In genomic region chr15:32651229-32651837, GRCh38 we compare ENCODE assay signal across 8 cellular contexts. TPM values are rescaled to one million over a fixed set of nuclear protein-coding genes. Genes with fewer than 3 reads are reported as not detected.
DNase-seq lines count a peak whose midpoint lies in the region; ATAC-seq and TF ChIP-seq lines count a peak whose summit lies in the region.

No MANE protein-coding gene starts in this region.

- TF ChIP-seq POLR2A in Peyer's patch (IDR thresholded peaks at IDR 0.05): no peak
- TF ChIP-seq POLR2A in heart left ventricle (IDR thresholded peaks at IDR 0.05): no peak

- no peaks in the 10 kb centered on the region for H3K9me3 Mint-ChIP-seq in CD4-positive, alpha-beta T cell

- 39 to 48% (median 42%) methylated on average over 6 of the region's 6 CpGs for WGBS in heart left ventricle, 4 donors

- H3K4me1 ChIP-seq in Peyer's patch (no peaks in the 10 kb centered on the region), heart left ventricle (no peaks in the 10 kb centered on the region)

- POLR2A ChIA-PET in CD4-positive, alpha-beta T cell (lab: Charles Lee): no interaction called here

- no peaks in the 10 kb centered on the region for H3K27me3 Mint-ChIP-seq in CD4-positive, alpha-beta T cell

- no peaks in the 10 kb centered on the region for H3K27me3 ChIP-seq in CD4-positive, alpha-beta T cell (ENCODE audit: control insufficient read depth, insufficient read depth, low read length)
- H3K27me3 ChIP-seq in Peyer's patch: no peaks in the 10 kb centered on the region
- no peaks in the 10 kb centered on the region for H3K27me3 ChIP-seq in heart left ventricle

- no peak overlapping the region for H3K4me3 Mint-ChIP-seq in CD4-positive, alpha-beta T cell

- peak; percentile 74 for ATAC-seq in CD4-positive, alpha-beta T cell (ENCODE audit: poor library complexity)
- ATAC-seq in GM18870 (IDR thresholded peaks at IDR 0.05; ENCODE audit: unreplicated experiment) (peak; percentile 65), HG03342 (IDR thresholded peaks at IDR 0.05; ENCODE audit: unreplicated experiment) (peak; percentile 89), heart left ventricle (peak in 3 of 4 donors; percentile 53 to 71 (median 70))

- DNase-seq in CD4-positive, alpha-beta T cell: peak; percentile 6 to 44 (median 18)
- DNase-seq in Peyer's patch (peak in 1 of 3 donors; percentile 71), heart left ventricle (peak in 2 of 5 donors; percentile 13 to 23), retina (peak; percentile 42), mesenteric fat pad (ENCODE audit: low spot score) (no peak)
- peak; percentile 48 for DNase-seq in activated naive CD4-positive, alpha-beta T cell treated with Interleukin-2 at 50 U/mL for 16 hours

- H3K4me3 ChIP-seq in Peyer's patch (no peak overlapping the region), heart left ventricle (no peak overlapping the region)

- H3K36me3 ChIP-seq in Peyer's patch: no peaks in the 10 kb centered on the region
- H3K36me3 ChIP-seq in heart left ventricle: no peaks in the 10 kb centered on the region

- intact Hi-C loops in CD4-positive, alpha-beta T cell (cut with DNase I, micrococcal nuclease): no loop called here
- intact Hi-C loops in heart left ventricle (cut with DNase I): loop anchor here in 1 of 10 donors (10.0 kb wide), 1 partner anchor 63 kb away; the partner anchor contains the start of gene GREM1

- no peaks in the 10 kb centered on the region for H3K9me3 ChIP-seq in CD4-positive, alpha-beta T cell (ENCODE audit: control insufficient read depth, low read length)
- H3K9me3 ChIP-seq in Peyer's patch (no peaks in the 10 kb centered on the region), heart left ventricle (no peaks in the 10 kb centered on the region)

- H3K27ac Mint-ChIP-seq in CD4-positive, alpha-beta T cell: no peak overlapping the region

- no peaks in the 10 kb centered on the region for H3K4me1 Mint-ChIP-seq in CD4-positive, alpha-beta T cell (ENCODE audit: low read depth)

- TF ChIP-seq CTCF in CD4-positive, alpha-beta T cell (IDR thresholded peaks at IDR 0.05): peak; percentile 74
- TF ChIP-seq CTCF in Peyer's patch (IDR thresholded peaks at IDR 0.05): peak; percentile 60 to 81 (median 70)
- TF ChIP-seq CTCF in heart left ventricle (IDR thresholded peaks at IDR 0.05): peak; percentile 47 to 78 (median 65)

- CTCF ChIA-PET in CD4-positive, alpha-beta T cell (lab: Charles Lee): interaction anchor here (0.8 to 1.4 kb wide), 4 partner anchors 8 to 14 kb away, joined by 3 to 4 read pairs (median 3); no protein-coding TSS in a partner anchor

- H3K27ac ChIP-seq in CD4-positive, alpha-beta T cell (ENCODE audit: low read depth, low read length): no peak overlapping the region
- H3K27ac ChIP-seq in Peyer's patch: no peak overlapping the region
- no peak overlapping the region for H3K27ac ChIP-seq in heart left ventricle

- H3K36me3 Mint-ChIP-seq in CD4-positive, alpha-beta T cell (ENCODE audit: low read depth): no peaks in the 10 kb centered on the region

RNA-seq across cellular contexts. Expression of gene SCG5, which starts 9.8 kb away (rescaled TPM):
- total RNA-seq in CD4-positive, alpha-beta T cell: not detected
- total RNA-seq in Peyer's patch (10 to 100 TPM in 1 of 4 donors, 1 to 10 TPM in 2, not detected in 1; 2.5 to 17.2 (median 3.2) TPM), heart left ventricle (1 to 10 TPM in 2 of 9 donors, under 1 TPM in 1, not detected in 6; 0.54 to 5.3 (median 1.1) TPM), mesenteric fat pad (5.3 TPM)
- under 1 TPM in 1 of 2 donors, not detected in 1; 0.54 TPM for polyA plus RNA-seq in heart left ventricle

RNA-seq across cellular contexts. Expression of gene ARHGAP11A, which starts 36.0 kb away (rescaled TPM):
- 1 to 10 TPM; 4.7 to 5.8 TPM for total RNA-seq in CD4-positive, alpha-beta T cell
- 10 to 100 TPM in 1 of 4 donors, 1 to 10 TPM in 3; 3.2 to 22.3 (median 6.3) TPM for total RNA-seq in Peyer's patch
- total RNA-seq in heart left ventricle: 10 to 100 TPM in 1 of 9 donors, 1 to 10 TPM in 6, under 1 TPM in 2; 0.91 to 11.1 (median 1.9) TPM
- under 1 TPM; 0.61 to 0.87 TPM for polyA plus RNA-seq in heart left ventricle
- total RNA-seq in mesenteric fat pad: 2.0 TPM

RNA-seq across cellular contexts. Expression of gene GOLGA8N, which starts 58.1 kb away (rescaled TPM):
- total RNA-seq in CD4-positive, alpha-beta T cell: 1 to 10 TPM; 4.3 to 4.4 TPM
- total RNA-seq in Peyer's patch (10 to 100 TPM in 3 of 4 donors, 1 to 10 TPM in 1; 9.8 to 61.9 (median 16.6) TPM), heart left ventricle (10 to 100 TPM in 1 of 9 donors, 1 to 10 TPM in 8; 3.8 to 10.2 (median 5.1) TPM), mesenteric fat pad (6.9 TPM)
- 10 to 100 TPM in 1 of 2 donors, 1 to 10 TPM in 1; 1.7 to 12.6 TPM for polyA plus RNA-seq in heart left ventricle
